29 cellular contexts compared by ENCODE assay signal in the genomic region with DNA sequence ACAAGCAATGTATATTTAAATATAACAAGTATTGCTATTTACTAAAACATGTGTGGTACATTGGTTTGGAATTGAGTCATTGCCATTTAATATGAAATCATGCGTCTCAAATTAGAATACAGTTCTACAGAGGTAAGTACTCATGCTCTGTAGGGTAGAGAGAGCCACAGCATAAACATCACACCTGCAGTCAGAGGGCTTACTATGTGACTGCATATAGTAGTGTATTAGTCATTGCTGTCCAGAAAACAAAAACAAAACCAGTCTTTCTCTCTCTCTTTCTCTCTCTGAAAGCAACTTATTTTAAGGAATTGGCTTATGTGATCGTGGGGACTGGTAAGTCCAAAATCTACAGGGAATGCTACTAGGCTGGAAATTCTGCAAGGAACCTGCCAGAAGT.
"Had no signal": no experiment of that assay in that cellular context is flagged by ENCODE, and none has a peak within 500 bp of the region (broad histone marks: within the 10 kb centered on the region; RNA-seq: fewer than 3 reads in every experiment).

No MANE protein-coding gene starts in this region.

- H3K79me2 ChIP-seq: hepatocyte had no signal

- H3K4me2 ChIP-seq: hepatocyte, smooth muscle cell had no signal

- H2AFZ ChIP-seq: hepatocyte had no signal

- H3K27me3 ChIP-seq: foreskin keratinocyte, gastroesophageal sphincter, heart left ventricle, hepatocyte, left lung, neutrophil, pancreas, stomach, thyroid gland, vagina had no signal

- H3K36me3 Mint-ChIP-seq: mesothelial cell of epicardium; naive B cell; natural killer cell treated with Interleukin-12 subunit alpha and Interleukin-12 subunit beta and Interleukin-15 and Interleukin-18, amount 100 ng/mL, for 72 hours had no signal

- DNase-seq: dermis blood vessel endothelial cell; effector memory CD4-positive, alpha-beta T cell; foreskin keratinocyte; heart left ventricle; kidney; left lung; mesenchymal stem cell; mucosa of descending colon; naive B cell; pancreas; stimulated activated CD4-positive, alpha-beta T cell treated with anti-CD3 and anti-CD28 coated beads, Interleukin-12 subunit alpha, Interleukin-12 subunit beta, amount 100 ng/mL, for 4 hours; stimulated activated CD4-positive, alpha-beta T cell treated with anti-CD3 and anti-CD28 coated beads, Interleukin-1b, Interleukin-23, amount 100 ng/mL, for 48 hours; stimulated activated CD4-positive, alpha-beta T cell treated with anti-CD3 and anti-CD28 coated beads, Interleukin-4, amount 100 ng/mL, for 1 hour; stimulated activated CD8-positive, alpha-beta memory T cell treated with anti-CD3 and anti-CD28 coated beads, Interleukin-4, amount 100 ng/mL, for 48 hours; stimulated activated naive CD4-positive, alpha-beta T cell; stomach; thyroid gland; trophoblast cell had no signal

- H3K4me3 Mint-ChIP-seq: mesothelial cell of epicardium; naive B cell; natural killer cell treated with Interleukin-12 subunit alpha and Interleukin-12 subunit beta and Interleukin-15 and Interleukin-18, amount 100 ng/mL, for 72 hours; neural crest cell had no signal

- H3K9me3 ChIP-seq: esophagus muscularis mucosa, gastroesophageal sphincter, heart left ventricle, left lung, mucosa of descending colon, neutrophil, pancreas, thyroid gland, vagina had no signal

- FAIRE-seq: endothelial cell of umbilical vein had no signal

- H3K36me3 ChIP-seq: esophagus muscularis mucosa, gastroesophageal sphincter, heart left ventricle, left lung, neutrophil, pancreas, stomach, thyroid gland, vagina had no signal

- H3K4me1 Mint-ChIP-seq: mesothelial cell of epicardium, naive B cell, neural crest cell had no signal

- H3K27ac Mint-ChIP-seq: mesothelial cell of epicardium; naive B cell; natural killer cell treated with Interleukin-12 subunit alpha and Interleukin-12 subunit beta and Interleukin-15 and Interleukin-18, amount 100 ng/mL, for 72 hours had no signal

- H3K4me3 ChIP-seq: esophagus muscularis mucosa, gastroesophageal sphincter, heart left ventricle, hepatocyte, left lung, mucosa of descending colon, pancreas, smooth muscle cell, stomach, thyroid gland, vagina had no signal

- H3K9me3 Mint-ChIP-seq: mesothelial cell of epicardium had no signal

- H3K27me3 Mint-ChIP-seq: naive B cell; natural killer cell treated with Interleukin-12 subunit alpha and Interleukin-12 subunit beta and Interleukin-15 and Interleukin-18, amount 100 ng/mL, for 72 hours had no signal

- H3K4me1 ChIP-seq: esophagus muscularis mucosa, foreskin keratinocyte, gastroesophageal sphincter, heart left ventricle, left lung, pancreas, stomach, thyroid gland, vagina had no signal

- ATAC-seq: foreskin keratinocyte; gastroesophageal sphincter; heart left ventricle; left lung; mucosa of descending colon; natural killer cell treated with Interleukin-12 subunit alpha and Interleukin-12 subunit beta and Interleukin-15 and Interleukin-18, amount 100 ng/mL, for 72 hours; pancreas; sciatic nerve had no signal

- H3K27ac ChIP-seq: esophagus muscularis mucosa, foreskin keratinocyte, gastroesophageal sphincter, heart left ventricle, hepatocyte, left lung, neutrophil, pancreas, stomach, thyroid gland, vagina had no signal
